In the genomic region with DNA sequence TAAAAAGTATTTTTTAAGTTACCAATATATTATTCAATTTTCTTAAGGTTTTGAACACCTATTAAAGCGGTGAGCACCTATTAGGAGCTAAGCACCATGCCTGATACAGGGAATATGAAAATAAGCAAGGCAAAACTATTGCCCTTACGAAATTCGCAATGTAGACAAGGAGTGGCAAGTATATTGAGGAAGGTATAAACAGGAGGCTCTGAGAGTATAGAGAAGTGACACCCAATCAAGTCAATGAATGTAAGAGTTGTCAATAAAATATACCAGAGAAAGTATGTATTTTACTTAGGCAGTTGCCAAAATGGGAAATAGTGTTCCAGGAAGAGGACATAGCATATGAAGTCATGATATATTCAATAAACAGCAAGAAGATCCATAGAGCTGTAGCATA, we compare ENCODE assay signal across 35 cellular contexts.
"Had no signal": no experiment of that assay in that cellular context is flagged by ENCODE, and none has a peak within 500 bp of the region (broad histone marks: within the 10 kb centered on the region; RNA-seq: fewer than 3 reads in every experiment).

No MANE protein-coding gene starts in this region.

- H3K27ac Mint-ChIP-seq: activated B cell treated with CpG ODN at 0.5 μM for 24 hours; activated CD4-positive, alpha-beta memory T cell treated with anti-CD3 and anti-CD28 coated beads for 36 hours; activated CD4-positive, alpha-beta T cell treated with anti-CD3 and anti-CD28 coated beads, Interleukin-2, amount 10 ng/mL, durations not matched to agents 24 days and 14 days; activated CD8-positive, alpha-beta T cell treated with anti-CD3 and anti-CD28 coated beads for 36 hours; activated naive CD4-positive, alpha-beta T cell treated with anti-CD3 and anti-CD28 coated beads, Interleukin-2, amount 10 ng/mL, durations not matched to agents 7 days and 5 days; activated naive CD8-positive, alpha-beta T cell; activated naive CD8-positive, alpha-beta T cell treated with anti-CD3 and anti-CD28 coated beads, Interleukin-2, amount 10 ng/mL, durations not matched to agents 7 days and 5 days; activated naive CD8-positive, alpha-beta T cell treated with anti-CD3 and anti-CD28 coated beads, Interleukin-2, amount 50 U/mL, for 24 hours; activated T-cell treated with anti-CD3 and anti-CD28 coated beads, Interleukin-2, amount 50 U/mL, for 24 hours; activated T-helper 1 cell treated with anti-CD3 and anti-CD28 coated beads, Interleukin-12 subunit alpha, Interleukin-12 subunit beta, Interleukin-2, Interleukin-4 antibody, amounts not matched to agents 30 ng/mL and 10 ng/mL and 1 ng/mL, durations not matched to agents 14 hours and 24 hours and 36 hours; activated T-helper 2 cell treated with anti-CD3 and anti-CD28 coated beads, Interferon-gamma antibody, Interleukin-2, Interleukin-4, amounts not matched to agents 10 μg/mL and 5 μg/mL and 100 μg/mL, durations not matched to agents 14 hours and 24 hours and 36 hours; T-helper 1 cell treated with Interleukin-12 subunit alpha and Interleukin-12 subunit beta and Interleukin-4 antibody, amounts not matched to agents 30 μg/mL and 1 μg/mL, for 36 hours; T-helper 2 cell treated with Interferon-gamma antibody and Interleukin-4, amounts not matched to agents 5 μg/mL and 100 μg/mL, for 36 hours had no signal

- H3K4me3 ChIP-seq: body of pancreas, cardiac muscle cell had no signal

- H3K4me3 Mint-ChIP-seq: activated B cell treated with CpG ODN at 0.5 μM for 24 hours; activated CD4-positive, alpha-beta memory T cell treated with anti-CD3 and anti-CD28 coated beads for 36 hours; activated CD4-positive, alpha-beta T cell treated with anti-CD3 and anti-CD28 coated beads, Interleukin-2, amount 10 ng/mL, durations not matched to agents 24 days and 14 days; activated CD8-positive, alpha-beta T cell treated with anti-CD3 and anti-CD28 coated beads for 36 hours; activated naive CD4-positive, alpha-beta T cell treated with anti-CD3 and anti-CD28 coated beads, Interleukin-2, amount 10 ng/mL, durations not matched to agents 7 days and 5 days; activated naive CD4-positive, alpha-beta T cell treated with anti-CD3 and anti-CD28 coated beads, Interleukin-2, amount 50 U/mL, for 24 hours; activated naive CD8-positive, alpha-beta T cell; activated naive CD8-positive, alpha-beta T cell treated with anti-CD3 and anti-CD28 coated beads, Interleukin-2, amount 10 ng/mL, durations not matched to agents 7 days and 5 days; activated naive CD8-positive, alpha-beta T cell treated with anti-CD3 and anti-CD28 coated beads, Interleukin-2, amount 50 U/mL, for 24 hours; activated T-cell treated with anti-CD3 and anti-CD28 coated beads, Interleukin-2, amount 50 U/mL, for 24 hours; activated T-helper 1 cell treated with anti-CD3 and anti-CD28 coated beads, Interleukin-12 subunit alpha, Interleukin-12 subunit beta, Interleukin-2, Interleukin-4 antibody, amounts not matched to agents 30 ng/mL and 10 ng/mL and 1 ng/mL, durations not matched to agents 14 hours and 24 hours and 36 hours; central memory CD8-positive, alpha-beta T cell; T-helper 1 cell treated with Interleukin-12 subunit alpha and Interleukin-12 subunit beta and Interleukin-4 antibody, amounts not matched to agents 30 μg/mL and 1 μg/mL, for 36 hours; T-helper 2 cell treated with Interferon-gamma antibody and Interleukin-4, amounts not matched to agents 5 μg/mL and 100 μg/mL, for 36 hours had no signal

- H3K9me3 Mint-ChIP-seq: activated B cell treated with CpG ODN at 0.5 μM for 24 hours; activated CD4-positive, alpha-beta memory T cell treated with anti-CD3 and anti-CD28 coated beads for 36 hours; activated CD4-positive, alpha-beta T cell treated with anti-CD3 and anti-CD28 coated beads, Interleukin-2, amount 10 ng/mL, durations not matched to agents 24 days and 14 days; activated CD8-positive, alpha-beta T cell treated with anti-CD3 and anti-CD28 coated beads for 36 hours; activated naive CD4-positive, alpha-beta T cell treated with anti-CD3 and anti-CD28 coated beads, Interleukin-2, amount 10 ng/mL, durations not matched to agents 7 days and 5 days; activated naive CD4-positive, alpha-beta T cell treated with anti-CD3 and anti-CD28 coated beads, Interleukin-2, amount 50 U/mL, for 24 hours; activated naive CD8-positive, alpha-beta T cell treated with anti-CD3 and anti-CD28 coated beads, Interleukin-2, amount 10 ng/mL, durations not matched to agents 7 days and 5 days; activated naive CD8-positive, alpha-beta T cell treated with anti-CD3 and anti-CD28 coated beads, Interleukin-2, amount 50 U/mL, for 24 hours; activated T-cell treated with anti-CD3 and anti-CD28 coated beads, Interleukin-2, amount 50 U/mL, for 24 hours; activated T-helper 1 cell treated with anti-CD3 and anti-CD28 coated beads, Interleukin-12 subunit alpha, Interleukin-12 subunit beta, Interleukin-2, Interleukin-4 antibody, amounts not matched to agents 30 ng/mL and 10 ng/mL and 1 ng/mL, durations not matched to agents 14 hours and 24 hours and 36 hours; activated T-helper 2 cell treated with anti-CD3 and anti-CD28 coated beads, Interferon-gamma antibody, Interleukin-2, Interleukin-4, amounts not matched to agents 10 μg/mL and 5 μg/mL and 100 μg/mL, durations not matched to agents 14 hours and 24 hours and 36 hours; central memory CD8-positive, alpha-beta T cell; T-helper 1 cell treated with Interleukin-12 subunit alpha and Interleukin-12 subunit beta and Interleukin-4 antibody, amounts not matched to agents 30 μg/mL and 1 μg/mL, for 36 hours; T-helper 2 cell treated with Interferon-gamma antibody and Interleukin-4, amounts not matched to agents 5 μg/mL and 100 μg/mL, for 36 hours had no signal

- H3K36me3 ChIP-seq: cardiac muscle cell had no signal

- H3K36me3 Mint-ChIP-seq: activated CD4-positive, alpha-beta memory T cell treated with anti-CD3 and anti-CD28 coated beads for 36 hours; activated naive CD4-positive, alpha-beta T cell treated with anti-CD3 and anti-CD28 coated beads, Interleukin-2, amount 10 ng/mL, durations not matched to agents 7 days and 5 days; activated naive CD8-positive, alpha-beta T cell treated with anti-CD3 and anti-CD28 coated beads, Interleukin-2, amount 10 ng/mL, durations not matched to agents 7 days and 5 days had no signal

- ATAC-seq: activated CD8-positive, alpha-beta T cell treated with anti-CD3 and anti-CD28 coated beads for 36 hours; activated naive CD8-positive, alpha-beta T cell treated with anti-CD3 and anti-CD28 coated beads, Interleukin-2, amount 50 U/mL, for 24 hours; body of pancreas had no signal

- H3K27ac ChIP-seq: body of pancreas, VCaP had no signal

- DNase-seq: activated B cell treated with CpG ODN at 0.5 μM for 24 hours; activated CD4-positive, alpha-beta memory T cell treated with anti-CD3 and anti-CD28 coated beads for 36 hours; activated CD4-positive, alpha-beta T cell treated with anti-CD3 and anti-CD28 coated beads for 4 hours; activated CD4-positive, alpha-beta T cell treated with anti-CD3 and anti-CD28 coated beads, Interleukin-2, amount 10 ng/mL, durations not matched to agents 24 days and 14 days; activated CD4-positive, alpha-beta T cell treated with anti-CD3 and anti-CD28 coated beads, Interleukin-2, amount 50 U/mL, for 1 hour; activated CD4-positive, alpha-beta T cell treated with anti-CD3 and anti-CD28 coated beads, Interleukin-2, amount 50 U/mL, for 4 hours; activated CD4-positive, CD25-positive, alpha-beta regulatory T cell treated with anti-CD3 and anti-CD28 coated beads, Interleukin-2, amount 50 U/mL, for 72 hours; activated CD8-positive, alpha-beta memory T cell treated with anti-CD3 and anti-CD28 coated beads, Interleukin-2, amount 50 U/mL, for 4 hours; activated CD8-positive, alpha-beta T cell treated with anti-CD3 and anti-CD28 coated beads for 36 hours; activated effector memory CD4-positive, alpha-beta T cell treated with Interleukin-2 at 50 U/mL for 16 hours; activated gamma-delta T cell; activated naive CD4-positive, alpha-beta T cell treated with anti-CD3 and anti-CD28 coated beads, Interleukin-2, amount 10 ng/mL, durations not matched to agents 7 days and 5 days; activated naive CD4-positive, alpha-beta T cell treated with Interleukin-2 at 50 U/mL for 16 hours; activated naive CD8-positive, alpha-beta T cell treated with anti-CD3 and anti-CD28 coated beads, Interleukin-2, amount 10 ng/mL, durations not matched to agents 7 days and 5 days; activated naive CD8-positive, alpha-beta T cell treated with anti-CD3 and anti-CD28 coated beads, Interleukin-2, amount 50 U/mL, for 24 hours; activated T-cell treated with anti-CD3 and anti-CD28 coated beads, Interleukin-2, amount 50 U/mL, for 24 hours; activated T-cell treated with anti-CD3 and anti-CD28 coated beads, Interleukin-2, amount 50 U/mL, for 48 hours; amygdala; anterior cingulate cortex; body of pancreas; caudate nucleus; cerebellar nuclear complex; SW 1271; T-helper 1 cell; T-helper 2 cell; T-helper 9 cell had no signal

- H3K4me1 Mint-ChIP-seq: activated B cell treated with CpG ODN at 0.5 μM for 24 hours had no signal

- H3K27me3 ChIP-seq: body of pancreas, cardiac muscle cell had no signal

- H3K27me3 Mint-ChIP-seq: activated B cell treated with CpG ODN at 0.5 μM for 24 hours; activated naive CD8-positive, alpha-beta T cell had no signal
